ENCODE assay signal across 27 cellular contexts in genomic region chr3:188253123-188253793, GRCh38.
DNase-seq lines count a peak whose midpoint lies in the region; TF ChIP-seq lines count a peak whose summit lies in the region.
"Had no signal": no experiment of that assay in that cellular context is flagged by ENCODE, and none has a peak within 500 bp of the region (broad histone marks: within the 10 kb centered on the region; RNA-seq: fewer than 3 reads in every experiment).

No MANE protein-coding gene starts in this region.

- H3K9me3 Mint-ChIP-seq in activated naive CD4-positive, alpha-beta T cell treated with anti-CD3 and anti-CD28 coated beads for 36 hours = peaks cover 5% of the 10 kb centered on the region
- H3K9me3 Mint-ChIP-seq in activated naive CD8-positive, alpha-beta T cell (ENCODE audit: low read depth) = no peaks in the 10 kb centered on the region
- H3K9me3 Mint-ChIP-seq: GM23338, HFFc6, immature natural killer cell had no signal

- H3K4me3 Mint-ChIP-seq in activated naive CD4-positive, alpha-beta T cell treated with anti-CD3 and anti-CD28 coated beads for 36 hours = no peak overlapping the region
- no peak overlapping the region for H3K4me3 Mint-ChIP-seq in activated naive CD8-positive, alpha-beta T cell
- H3K4me3 Mint-ChIP-seq: CD8-positive, alpha-beta T cell; GM23338; HFFc6; T-helper 1 cell treated with Interleukin-12 subunit alpha and Interleukin-12 subunit beta and Interleukin-4 antibody, amounts not matched to agents 30 μg/mL and 1 μg/mL, for 36 hours had no signal

- CTCF ChIA-PET in activated naive CD4-positive, alpha-beta T cell treated with anti-CD3 and anti-CD28 coated beads for 36 hours (lab: Charles Lee) = no interaction called here

- peak overlapping the region; percentile 33 to 51 for H3K4me3 ChIP-seq in mucosa of rectum (ENCODE audit: low read length in 2 of 2)
- no peak overlapping the region for H3K4me3 ChIP-seq in tibial artery
- H3K4me3 ChIP-seq: body of pancreas, GM23338, ovary, skin epidermis had no signal

- no peak overlapping the region for H3K9ac ChIP-seq in mucosa of rectum (ENCODE audit: low read depth in 1 of 2, low read length in 2 of 2)

- no peaks in the 10 kb centered on the region for H3K36me3 Mint-ChIP-seq in activated naive CD4-positive, alpha-beta T cell treated with anti-CD3 and anti-CD28 coated beads for 36 hours (ENCODE audit: low read depth)
- H3K36me3 Mint-ChIP-seq in activated naive CD8-positive, alpha-beta T cell = peaks cover 22% of the 10 kb centered on the region

- no peak for DNase-seq in activated naive CD4-positive, alpha-beta T cell treated with anti-CD3 and anti-CD28 coated beads for 36 hours
- DNase-seq in activated naive CD4-positive, alpha-beta T cell (lab: John Stamatoyannopoulos, UW) = no peak
- no peak for DNase-seq in tibial artery
- DNase-seq in NCI-H2081 (lab: John Stamatoyannopoulos, UW) = no peak
- DNase-seq in superior temporal gyrus (ENCODE audit: extremely low spot score) = no peak
- no peak for DNase-seq in AML-193 (lab: John Stamatoyannopoulos, UW)
- DNase-seq: ACHN; activated CD4-positive, CD25-positive, alpha-beta regulatory T cell treated with anti-CD3 and anti-CD28 coated beads, Interleukin-2, amount 50 U/mL, for 72 hours; BE2C; body of pancreas; CD8-positive, alpha-beta T cell; HFFc6; immature natural killer cell; mammary epithelial cell; NCI-H146; NCI-H2107; NCI-H345; NCI-H69; ovary; retina; Right ventricle myocardium superior; stimulated activated naive CD8-positive, alpha-beta T cell treated with anti-CD3 and anti-CD28 coated beads, Interleukin-15, Interleukin-2, amounts not matched to agents 100 U/mL and 50 U/mL, for 24 hours had no signal

- intact Hi-C loops in activated naive CD4-positive, alpha-beta T cell treated with anti-CD3 and anti-CD28 coated beads for 36 hours (cut with micrococcal nuclease) = loop anchor here (1.0 kb wide), 3 partner anchors 31 to 508 kb away; partner anchors contain the start of gene BCL6
- intact Hi-C loops in tibial artery (cut with DNase I; ENCODE audit: low total_unique reads) = no loop called here

- H3K27ac Mint-ChIP-seq in activated naive CD4-positive, alpha-beta T cell treated with anti-CD3 and anti-CD28 coated beads for 36 hours = peak overlapping the region; percentile 76
- peak overlapping the region; percentile 92 for H3K27ac Mint-ChIP-seq in activated naive CD8-positive, alpha-beta T cell
- H3K27ac Mint-ChIP-seq: CD8-positive, alpha-beta T cell; GM23338; HFFc6 had no signal

- H3K4me1 ChIP-seq in mucosa of rectum (ENCODE audit: control insufficient read depth in 2 of 2, insufficient read depth in 2 of 2, low read length in 2 of 2) = peaks cover 21 to 46% of the 10 kb centered on the region in 2 donors
- peaks cover 0 to 84% (median 22%) of the 10 kb centered on the region in 4 donors for H3K4me1 ChIP-seq in tibial artery
- H3K4me1 ChIP-seq: BE2C had no signal

- peaks cover 44% of the 10 kb centered on the region for H3K4me1 Mint-ChIP-seq in activated naive CD4-positive, alpha-beta T cell treated with anti-CD3 and anti-CD28 coated beads for 36 hours (ENCODE audit: low read depth)
- peaks cover 35% of the 10 kb centered on the region for H3K4me1 Mint-ChIP-seq in activated naive CD8-positive, alpha-beta T cell (ENCODE audit: low read depth)
- H3K4me1 Mint-ChIP-seq: GM23338 had no signal

- H3K9me3 ChIP-seq in mucosa of rectum (ENCODE audit: control insufficient read depth in 2 of 2, low read length in 2 of 2) = no peaks in the 10 kb centered on the region
- H3K9me3 ChIP-seq in tibial artery = no peaks in the 10 kb centered on the region
- H3K9me3 ChIP-seq: BE2C, body of pancreas, ovary had no signal

- H3K27me3 Mint-ChIP-seq in activated naive CD4-positive, alpha-beta T cell treated with anti-CD3 and anti-CD28 coated beads for 36 hours (ENCODE audit: low read depth) = no peaks in the 10 kb centered on the region
- H3K27me3 Mint-ChIP-seq in activated naive CD8-positive, alpha-beta T cell = no peaks in the 10 kb centered on the region

- TF ChIP-seq CTCF in tibial artery (IDR thresholded peaks at IDR 0.05) = no peak

- H3K27me3 ChIP-seq in mucosa of rectum (ENCODE audit: control insufficient read depth in 2 of 2, insufficient read depth in 2 of 2, low read length in 2 of 2) = no peaks in the 10 kb centered on the region
- no peaks in the 10 kb centered on the region for H3K27me3 ChIP-seq in tibial artery
- H3K27me3 ChIP-seq: BE2C, body of pancreas, ovary had no signal

- H3K27ac ChIP-seq in mucosa of rectum (ENCODE audit: low read depth in 2 of 2, low read length in 2 of 2) (peak overlapping the region; percentile 29 to 41), tibial artery (peak overlapping the region; percentile 58 to 90)
- H3K27ac ChIP-seq: body of pancreas, ovary, skin epidermis had no signal

- H3K36me3 ChIP-seq in mucosa of rectum (ENCODE audit: control insufficient read depth in 2 of 2, insufficient read depth in 2 of 2, low read length in 2 of 2) (peaks cover 0 to 3% of the 10 kb centered on the region in 2 donors), tibial artery (peaks cover 6 to 11% (median 8%) of the 10 kb centered on the region in 3 donors)
- H3K36me3 ChIP-seq: BE2C, ovary had no signal

Comparison
In these comparisons a context has a peak if more than half of its experiments do, and no peak if none do; other contexts are left out.
1. H3K4me3 ChIP-seq: peak in mucosa of rectum (2 of 2); none in tibial artery (0 of 2).